Comparison of ENCODE assay signal across 13 cellular contexts in the genomic region with DNA sequence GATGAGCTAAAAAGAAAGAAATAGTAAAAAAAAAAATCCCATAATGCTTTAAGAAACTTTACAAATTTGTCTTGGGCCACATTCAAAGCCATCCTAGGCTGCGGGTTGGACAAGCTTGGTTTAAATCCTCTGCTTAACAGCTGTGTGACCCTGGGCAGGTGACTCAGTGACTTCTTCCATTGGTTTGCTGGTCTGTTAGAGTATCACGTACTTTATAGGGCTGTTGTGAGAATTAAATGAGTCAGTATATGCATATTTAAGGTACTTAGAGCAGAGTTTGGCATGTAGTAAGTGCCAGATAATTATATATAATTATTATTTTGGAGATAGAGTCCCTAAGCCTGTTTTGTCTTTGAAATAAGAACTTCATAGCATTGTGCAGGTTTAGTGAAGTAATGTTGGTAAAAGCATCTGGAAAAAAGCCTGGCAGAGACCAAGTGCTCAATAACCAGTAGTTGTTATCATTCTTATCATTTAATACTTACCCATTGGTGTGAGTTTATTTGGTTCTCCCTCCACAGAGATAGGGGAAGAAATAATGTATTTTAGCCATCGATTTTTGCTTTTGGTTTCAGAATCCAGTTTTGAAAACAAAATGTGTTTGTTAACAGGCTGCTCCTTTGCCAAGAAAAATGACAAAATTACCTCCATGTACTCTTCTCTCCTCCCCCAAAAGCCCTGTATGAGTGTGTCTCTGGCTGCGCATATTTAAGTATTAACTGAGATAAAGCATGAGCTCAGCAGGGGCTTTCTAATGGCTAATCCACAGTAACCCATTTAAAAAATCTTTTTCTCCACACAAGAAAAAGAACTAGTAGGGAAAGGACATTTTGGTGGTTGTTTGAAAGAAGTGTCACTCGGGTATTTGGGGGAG.
DNase-seq lines count a peak whose midpoint lies in the region; ATAC-seq, FAIRE-seq and TF ChIP-seq lines count a peak whose summit lies in the region.
"Had no signal": no experiment of that assay in that cellular context is flagged by ENCODE, and none has a peak within 500 bp of the region (broad histone marks: within the 10 kb centered on the region; RNA-seq: fewer than 3 reads in every experiment).

No MANE protein-coding gene starts in this region.

- H3K4me3 Mint-ChIP-seq in MCF 10A (ENCODE audit: unreplicated experiment) = no peak overlapping the region
- H3K4me3 Mint-ChIP-seq in stimulated activated memory B cell treated with anti-CD40 and anti-IgM and Interleukin-4, amounts not matched to agents 10 μg/mL and 1 μg/mL and 100 μg/mL, for 72 hours = no peak overlapping the region
- H3K4me3 Mint-ChIP-seq: activated naive CD8-positive, alpha-beta T cell treated with anti-CD3 and anti-CD28 coated beads, Interleukin-2, amount 10 ng/mL, durations not matched to agents 7 days and 5 days had no signal

- no peaks in the 10 kb centered on the region for H3K27me3 ChIP-seq in breast epithelium
- H3K27me3 ChIP-seq: stomach had no signal

- TF ChIP-seq CTCF in MCF 10A (IDR thresholded peaks at IDR 0.05; ENCODE audit: unreplicated experiment) = no peak
- no peak for TF ChIP-seq CTCF in breast epithelium (IDR thresholded peaks at IDR 0.05)
- no peak for TF ChIP-seq CTCF in fibroblast of pulmonary artery (IDR thresholded peaks at IDR 0.05; ENCODE audit: low read length, missing control alignments)

- no peaks in the 10 kb centered on the region for H3K27me3 Mint-ChIP-seq in MCF 10A (ENCODE audit: insufficient read depth, unreplicated experiment)
- H3K27me3 Mint-ChIP-seq in stimulated activated memory B cell treated with anti-CD40 and anti-IgM and Interleukin-4, amounts not matched to agents 10 μg/mL and 1 μg/mL and 100 μg/mL, for 72 hours = no peaks in the 10 kb centered on the region
- H3K27me3 Mint-ChIP-seq: activated naive CD8-positive, alpha-beta T cell treated with anti-CD3 and anti-CD28 coated beads, Interleukin-2, amount 10 ng/mL, durations not matched to agents 7 days and 5 days had no signal

- POLR2A ChIA-PET in MCF 10A (lab: Yijun Ruan, JAX) = interaction anchor here (0.7 to 1.3 kb wide), 3 partner anchors 21 to 62 kb away, joined by 3 to 5 read pairs (median 3); no protein-coding TSS in a partner anchor

- TF ChIP-seq POLR2A in breast epithelium (IDR thresholded peaks at IDR 0.05) = no peak

- H3K4me3 ChIP-seq in breast epithelium (no peak overlapping the region), fibroblast of pulmonary artery (replicated peaks; ENCODE audit: low read depth, low read length) (no peak overlapping the region)
- H3K4me3 ChIP-seq: stomach had no signal

- H3K9me3 Mint-ChIP-seq in MCF 10A (ENCODE audit: unreplicated experiment) = no peaks in the 10 kb centered on the region
- no peaks in the 10 kb centered on the region for H3K9me3 Mint-ChIP-seq in stimulated activated memory B cell treated with anti-CD40 and anti-IgM and Interleukin-4, amounts not matched to agents 10 μg/mL and 1 μg/mL and 100 μg/mL, for 72 hours
- H3K9me3 Mint-ChIP-seq: activated naive CD8-positive, alpha-beta T cell treated with anti-CD3 and anti-CD28 coated beads, Interleukin-2, amount 10 ng/mL, durations not matched to agents 7 days and 5 days had no signal

- CTCF ChIA-PET in MCF 10A (lab: Yijun Ruan, JAX) = no interaction called here

- no TSS peak for BruUV-seq in MCF 10A (replicated peaks; lab: Mats Ljungman, UMichigan)

- no peak for ATAC-seq in stimulated activated memory B cell treated with anti-CD40 and anti-IgM and Interleukin-4, amounts not matched to agents 10 μg/mL and 1 μg/mL and 100 μg/mL, for 72 hours

- H3K27ac ChIP-seq in breast epithelium = no peak overlapping the region
- H3K27ac ChIP-seq: stomach had no signal

- no peaks in the 10 kb centered on the region for H3K36me3 ChIP-seq in breast epithelium
- H3K36me3 ChIP-seq: stomach had no signal

- peaks cover 82% of the 10 kb centered on the region for H3K4me1 Mint-ChIP-seq in MCF 10A (ENCODE audit: insufficient read depth, unreplicated experiment)
- H3K4me1 Mint-ChIP-seq in stimulated activated memory B cell treated with anti-CD40 and anti-IgM and Interleukin-4, amounts not matched to agents 10 μg/mL and 1 μg/mL and 100 μg/mL, for 72 hours = peaks cover 51% of the 10 kb centered on the region

- peaks cover 0 to 34% of the 10 kb centered on the region in 2 donors for H3K4me1 ChIP-seq in breast epithelium

- peak; percentile 93 for FAIRE-seq in RCC 7860 (lab: Jason Lieb, UNC)

- H3K9me3 ChIP-seq in breast epithelium = no peaks in the 10 kb centered on the region
- H3K9me3 ChIP-seq: stomach had no signal

- peak overlapping the region; percentile 77 for H3K27ac Mint-ChIP-seq in MCF 10A (ENCODE audit: low read depth, unreplicated experiment)
- H3K27ac Mint-ChIP-seq in stimulated activated memory B cell treated with anti-CD40 and anti-IgM and Interleukin-4, amounts not matched to agents 10 μg/mL and 1 μg/mL and 100 μg/mL, for 72 hours = peak overlapping the region; percentile 3
- H3K27ac Mint-ChIP-seq: activated naive CD8-positive, alpha-beta T cell treated with anti-CD3 and anti-CD28 coated beads, Interleukin-2, amount 10 ng/mL, durations not matched to agents 7 days and 5 days had no signal

- intact Hi-C loops in MCF 10A (cut with micrococcal nuclease) (no loop called here), breast epithelium (cut with DNase I; ENCODE audit: low total_unique reads) (no loop called here)

- peaks cover 20% of the 10 kb centered on the region for H3K36me3 Mint-ChIP-seq in MCF 10A (ENCODE audit: insufficient read depth, unreplicated experiment)
- H3K36me3 Mint-ChIP-seq in stimulated activated memory B cell treated with anti-CD40 and anti-IgM and Interleukin-4, amounts not matched to agents 10 μg/mL and 1 μg/mL and 100 μg/mL, for 72 hours = no peaks in the 10 kb centered on the region
- H3K36me3 Mint-ChIP-seq: activated naive CD8-positive, alpha-beta T cell treated with anti-CD3 and anti-CD28 coated beads, Interleukin-2, amount 10 ng/mL, durations not matched to agents 7 days and 5 days had no signal

- DNase-seq in MCF 10A (ENCODE audit: unreplicated experiment) = no peak
- no peak for DNase-seq in breast epithelium (ENCODE audit: low spot score in 2 of 2)
- DNase-seq in RCC 7860 (ENCODE audit: low spot score) = peak; percentile 47
- peak; percentile 44 for DNase-seq in fibroblast of pulmonary artery (ENCODE audit: low read depth)
- DNase-seq in epidermal melanocyte (ENCODE audit: insufficient read length, low spot score) = no peak
- DNase-seq in NCI-H187 treated with DMSO at 0.1 percent for 48 hours (lab: John Stamatoyannopoulos, UW) = no peak
- DNase-seq in SIG-M5 (lab: John Stamatoyannopoulos, UW) = no peak
- DNase-seq: activated naive CD8-positive, alpha-beta T cell treated with anti-CD3 and anti-CD28 coated beads, Interleukin-2, amount 10 ng/mL, durations not matched to agents 7 days and 5 days; C1 segment of cervical spinal cord; hypothalamus; NCI-H524 treated with DMSO at 0.1 percent for 48 hours; stomach had no signal

Comparison
In these comparisons a context has a peak if more than half of its experiments do, and no peak if none do; other contexts are left out.
1. DNase-seq: peak in RCC 7860 (single experiment) and fibroblast of pulmonary artery (single experiment); none in MCF 10A (single experiment), breast epithelium (0 of 2), epidermal melanocyte (single experiment), NCI-H187 treated with DMSO at 0.1 percent for 48 hours (single experiment) and SIG-M5 (single experiment).